In the genomic region with DNA sequence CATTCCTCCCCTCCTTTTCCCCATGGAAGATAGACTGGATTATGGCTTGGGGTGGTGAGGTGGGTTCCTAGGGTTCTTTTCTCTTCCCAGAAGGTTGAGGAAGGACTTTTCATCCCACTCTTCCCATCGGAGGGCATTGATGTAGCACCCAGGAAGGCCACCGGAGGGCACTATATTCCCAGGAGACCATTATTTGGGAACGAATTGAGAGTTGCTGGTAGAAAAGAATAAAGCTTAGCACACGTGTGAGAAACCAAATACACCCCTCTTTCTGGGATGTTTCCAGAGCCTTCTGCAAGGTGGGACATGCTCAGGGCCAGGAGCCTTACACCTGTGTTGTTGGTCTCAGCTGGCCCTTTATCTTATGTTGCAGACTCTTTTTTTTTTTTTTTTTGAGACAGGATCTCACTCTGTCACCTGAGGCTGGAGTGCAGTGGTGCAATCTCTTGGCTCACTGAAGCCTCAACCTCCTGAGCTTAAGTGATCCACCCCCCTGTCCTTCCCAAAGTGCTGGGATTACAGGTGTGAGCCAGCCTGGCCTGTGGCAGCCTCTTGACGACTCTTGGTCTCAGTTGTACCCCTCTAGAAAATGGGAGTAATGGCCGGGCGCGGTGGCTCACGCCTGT, we compare ENCODE assay signal across 9 cellular contexts. TPM values are rescaled to one million over a fixed set of nuclear protein-coding genes. Genes with fewer than 3 reads are reported as not detected.
DNase-seq lines count a peak whose midpoint lies in the region; ATAC-seq, FAIRE-seq and TF ChIP-seq lines count a peak whose summit lies in the region.
"Had no signal": no experiment of that assay in that cellular context is flagged by ENCODE, and none has a peak within 500 bp of the region (broad histone marks: within the 10 kb centered on the region; RNA-seq: fewer than 3 reads in every experiment).

No MANE protein-coding gene starts in this region.

- FAIRE-seq in GM12892 (lab: Jason Lieb, UNC) = peak; percentile 70

- POLR2A ChIA-PET in activated CD8-positive, alpha-beta T cell treated with anti-CD3 and anti-CD28 coated beads, Interleukin-2, amount 10 ng/mL, durations not matched to agents 7 days and 5 days (lab: Charles Lee) = interaction anchor here (0.6 kb wide), 1 partner anchor 90 kb away, joined by 3 read pairs; no protein-coding TSS in a partner anchor

- H3K27me3 Mint-ChIP-seq in activated CD8-positive, alpha-beta T cell treated with anti-CD3 and anti-CD28 coated beads, Interleukin-2, amount 10 ng/mL, durations not matched to agents 7 days and 5 days (ENCODE audit: low read depth) = no peaks in the 10 kb centered on the region

- CTCF ChIA-PET in activated CD8-positive, alpha-beta T cell treated with anti-CD3 and anti-CD28 coated beads, Interleukin-2, amount 10 ng/mL, durations not matched to agents 7 days and 5 days (lab: Charles Lee) = interaction anchor here (0.7 to 1.9 kb wide), 12 partner anchors 12 to 363 kb away, joined by 3 to 31 read pairs (median 4); a partner anchor contains a TSS

- DNase-seq in AML-193 (lab: John Stamatoyannopoulos, UW) (peak; percentile 60 to 62), GM12892 (ENCODE audit: insufficient read length) (no peak), NCI-H2171 treated with DMSO at 0.1 percent for 48 hours (lab: John Stamatoyannopoulos, UW) (peak; percentile 67), Right ventricle myocardium superior (no peak), posterior cingulate gyrus (peak in 7 of 10 donors; percentile 48 to 93 (median 70))
- DNase-seq in activated CD8-positive, alpha-beta T cell treated with anti-CD3 and anti-CD28 coated beads, Interleukin-2, amount 10 ng/mL, durations not matched to agents 7 days and 5 days = peak; percentile 41

- ATAC-seq in activated CD8-positive, alpha-beta T cell treated with anti-CD3 and anti-CD28 coated beads, Interleukin-2, amount 10 ng/mL, durations not matched to agents 7 days and 5 days = peak; percentile 22
- ATAC-seq in Right ventricle myocardium superior (ENCODE audit: poor library complexity) (peak; percentile 75), GM19463 (IDR thresholded peaks at IDR 0.05; ENCODE audit: unreplicated experiment) (no peak), HG02763 (IDR thresholded peaks at IDR 0.05; ENCODE audit: unreplicated experiment) (no peak)

- TF ChIP-seq POLR2A in GM12892 (IDR thresholded peaks at IDR 0.05; ENCODE audit: low read depth, low read length) = no peak

- no peak overlapping the region for H3K27ac Mint-ChIP-seq in activated CD8-positive, alpha-beta T cell treated with anti-CD3 and anti-CD28 coated beads, Interleukin-2, amount 10 ng/mL, durations not matched to agents 7 days and 5 days

- H3K4me3 Mint-ChIP-seq in activated CD8-positive, alpha-beta T cell treated with anti-CD3 and anti-CD28 coated beads, Interleukin-2, amount 10 ng/mL, durations not matched to agents 7 days and 5 days = no peak overlapping the region

- no peaks in the 10 kb centered on the region for H3K4me1 Mint-ChIP-seq in activated CD8-positive, alpha-beta T cell treated with anti-CD3 and anti-CD28 coated beads, Interleukin-2, amount 10 ng/mL, durations not matched to agents 7 days and 5 days (ENCODE audit: low read depth)

- H3K9me3 Mint-ChIP-seq in activated CD8-positive, alpha-beta T cell treated with anti-CD3 and anti-CD28 coated beads, Interleukin-2, amount 10 ng/mL, durations not matched to agents 7 days and 5 days (ENCODE audit: insufficient read depth) = no peaks in the 10 kb centered on the region

- intact Hi-C loops in Right ventricle myocardium superior (cut with DNase I) (no loop called here), posterior cingulate gyrus (cut with DNase I) (loop anchor here (5.0 kb wide), 1 partner anchor 243 kb away; no protein-coding TSS in a partner anchor)

- no peaks in the 10 kb centered on the region for H3K36me3 Mint-ChIP-seq in activated CD8-positive, alpha-beta T cell treated with anti-CD3 and anti-CD28 coated beads, Interleukin-2, amount 10 ng/mL, durations not matched to agents 7 days and 5 days (ENCODE audit: low read depth)

RNA-seq across cellular contexts. Expression of a gene that starts 6.3 kb away (rescaled TPM):
- 13.1 TPM for polyA plus RNA-seq in GM12892 (2012; ENCODE audit: missing spikeins)
- 10 to 100 TPM; 30.3 to 31.3 TPM for total RNA-seq in activated CD8-positive, alpha-beta T cell treated with anti-CD3 and anti-CD28 coated beads, Interleukin-2, amount 10 ng/mL, durations not matched to agents 7 days and 5 days
- 0.83 TPM for total RNA-seq in Right ventricle myocardium superior

RNA-seq across cellular contexts. Expression of a gene that starts 28.7 kb away (rescaled TPM):
- polyA plus RNA-seq in GM12892 (2012; ENCODE audit: missing spikeins) = 5.7 TPM
- not detected for total RNA-seq in activated CD8-positive, alpha-beta T cell treated with anti-CD3 and anti-CD28 coated beads, Interleukin-2, amount 10 ng/mL, durations not matched to agents 7 days and 5 days
- not detected for total RNA-seq in Right ventricle myocardium superior
- total RNA-seq: pulmonary artery endothelial cell had no signal

RNA-seq across cellular contexts. Expression of a gene that starts 46.3 kb away (rescaled TPM):
- 24.5 TPM for polyA plus RNA-seq in GM12892 (2012; ENCODE audit: missing spikeins)
- 10 to 100 TPM; 29.7 to 30.3 TPM for total RNA-seq in activated CD8-positive, alpha-beta T cell treated with anti-CD3 and anti-CD28 coated beads, Interleukin-2, amount 10 ng/mL, durations not matched to agents 7 days and 5 days
- total RNA-seq in Right ventricle myocardium superior = 5.4 TPM

Comparison
In these comparisons a context has a peak if more than half of its experiments do, and no peak if none do; other contexts are left out.
1. DNase-seq: peak in AML-193 (2 of 2), NCI-H2171 treated with DMSO at 0.1 percent for 48 hours (single experiment), activated CD8-positive, alpha-beta T cell treated with anti-CD3 and anti-CD28 coated beads, Interleukin-2, amount 10 ng/mL, durations not matched to agents 7 days and 5 days (single experiment) and posterior cingulate gyrus (7 of 10); none in GM12892 (single experiment) and Right ventricle myocardium superior (single experiment).
2. ATAC-seq: peak in activated CD8-positive, alpha-beta T cell treated with anti-CD3 and anti-CD28 coated beads, Interleukin-2, amount 10 ng/mL, durations not matched to agents 7 days and 5 days (single experiment) and Right ventricle myocardium superior (single experiment); none in GM19463 (single experiment) and HG02763 (single experiment).
3. RNA of a gene that starts 6.3 kb away (total RNA-seq): 30.3 to 31.3 TPM in activated CD8-positive, alpha-beta T cell treated with anti-CD3 and anti-CD28 coated beads, Interleukin-2, amount 10 ng/mL, durations not matched to agents 7 days and 5 days; 0.83 TPM in Right ventricle myocardium superior (single experiment); every median in the first group is over 10 times any median in the second.